In the genomic region with DNA sequence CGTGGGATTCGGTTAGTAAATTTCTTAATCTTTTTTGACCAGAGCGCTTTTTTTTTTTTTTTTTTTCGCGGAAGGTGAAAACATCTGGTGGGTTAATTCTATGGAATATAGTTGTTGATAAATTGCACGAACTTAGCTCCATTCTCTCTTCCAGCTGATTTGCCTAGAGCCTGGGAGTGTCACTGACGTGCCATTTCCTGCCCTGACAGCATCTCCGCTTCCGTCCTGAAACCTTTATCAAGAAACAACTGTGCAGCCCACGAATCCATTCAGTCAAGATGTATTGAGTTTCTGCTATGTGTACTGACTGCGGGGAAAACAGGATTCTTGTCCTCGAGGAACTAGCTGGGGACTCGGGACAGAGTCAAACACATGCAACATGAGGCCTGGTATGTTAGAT, we compare ENCODE assay signal across 15 cellular contexts. TPM values are rescaled to one million over a fixed set of nuclear protein-coding genes. Genes with fewer than 3 reads are reported as not detected.
DNase-seq lines count a peak whose midpoint lies in the region; ATAC-seq, FAIRE-seq and TF ChIP-seq lines count a peak whose summit lies in the region.
"Had no signal": no experiment of that assay in that cellular context is flagged by ENCODE, and none has a peak within 500 bp of the region (broad histone marks: within the 10 kb centered on the region; RNA-seq: fewer than 3 reads in every experiment).

No MANE protein-coding gene starts in this region.

- ATAC-seq in activated T-helper 17 cell treated with anti-CD3 and anti-CD28 coated beads, Interleukin-2, amount 50 U/mL, for 72 hours (replicated peaks) = no peak
- ATAC-seq: activated T-cell treated with anti-CD3 and anti-CD28 coated beads, Interleukin-2, amount 50 U/mL, for 72 hours had no signal

- peak overlapping the region; percentile 78 for H3K4me2 ChIP-seq in astrocyte (ENCODE audit: low read length)
- peak overlapping the region; percentile 69 for H3K4me2 ChIP-seq in skeletal muscle satellite cell (ENCODE audit: low read length)

- no peak overlapping the region for H3K27ac Mint-ChIP-seq in astrocyte (ENCODE audit: unreplicated experiment)
- H3K27ac Mint-ChIP-seq in activated T-helper 17 cell treated with anti-CD3 and anti-CD28 coated beads, Interleukin-2, amount 50 U/mL, for 72 hours = no peak overlapping the region
- H3K27ac Mint-ChIP-seq: activated T-cell treated with anti-CD3 and anti-CD28 coated beads, Interleukin-2, amount 50 U/mL, for 72 hours had no signal

- intact Hi-C loops in uterus (cut with DNase I; ENCODE audit: low total_unique reads) = no loop called here

- DNase-seq in DMS 273 (lab: John Stamatoyannopoulos, UW; ENCODE audit: unreplicated experiment) = peak; percentile 23
- no peak for DNase-seq in DMS 273 treated with DMSO at 0.1 percent for 48 hours (lab: John Stamatoyannopoulos, UW)
- no peak for DNase-seq in astrocyte (ENCODE audit: low read depth)
- DNase-seq in glomerular visceral epithelial cell (ENCODE audit: extremely low spot score) = peak; percentile 12
- DNase-seq in uterus = no peak
- no peak for DNase-seq in D341Med (ENCODE audit: low spot score)
- DNase-seq: activated T-cell treated with anti-CD3 and anti-CD28 coated beads, Interleukin-2, amount 50 U/mL, for 72 hours; COR-L47; effector CD4-positive, alpha-beta T cell had no signal

- H3K27ac ChIP-seq in astrocyte (ENCODE audit: low read depth, low read length) = peak overlapping the region; percentile 33
- no peak overlapping the region for H3K27ac ChIP-seq in uterus
- H3K27ac ChIP-seq: 22Rv1, neutrophil had no signal

- no peaks in the 10 kb centered on the region for H3K9me3 Mint-ChIP-seq in astrocyte (ENCODE audit: unreplicated experiment)
- H3K9me3 Mint-ChIP-seq in activated T-helper 17 cell treated with anti-CD3 and anti-CD28 coated beads, Interleukin-2, amount 50 U/mL, for 72 hours = no peaks in the 10 kb centered on the region
- H3K9me3 Mint-ChIP-seq: activated T-cell treated with anti-CD3 and anti-CD28 coated beads, Interleukin-2, amount 50 U/mL, for 72 hours had no signal

- TF ChIP-seq CTCF in astrocyte (IDR thresholded peaks at IDR 0.05; ENCODE audit: insufficient read depth, low read depth, low read length) (no peak), uterus (IDR thresholded peaks at IDR 0.05) (no peak)

- H3K36me3 ChIP-seq in astrocyte (ENCODE audit: insufficient read depth, low read length) (no peaks in the 10 kb centered on the region), skeletal muscle satellite cell (ENCODE audit: insufficient read depth, low read length) (no peaks in the 10 kb centered on the region), uterus (no peaks in the 10 kb centered on the region)
- H3K36me3 ChIP-seq: heart left ventricle, neutrophil had no signal

- no peaks in the 10 kb centered on the region for H3K36me3 Mint-ChIP-seq in astrocyte (ENCODE audit: low read depth, unreplicated experiment)
- H3K36me3 Mint-ChIP-seq in activated T-helper 17 cell treated with anti-CD3 and anti-CD28 coated beads, Interleukin-2, amount 50 U/mL, for 72 hours (ENCODE audit: low read depth) = no peaks in the 10 kb centered on the region

- peaks cover 13% of the 10 kb centered on the region for H3K4me1 ChIP-seq in astrocyte (ENCODE audit: insufficient read depth, low read length)
- peaks cover 22% of the 10 kb centered on the region for H3K4me1 ChIP-seq in skeletal muscle satellite cell (ENCODE audit: control insufficient read depth, insufficient read depth, low read length)
- no peaks in the 10 kb centered on the region for H3K4me1 ChIP-seq in uterus

- peaks cover 6% of the 10 kb centered on the region for H3K4me1 Mint-ChIP-seq in astrocyte (ENCODE audit: low read depth, unreplicated experiment)
- H3K4me1 Mint-ChIP-seq in activated T-helper 17 cell treated with anti-CD3 and anti-CD28 coated beads, Interleukin-2, amount 50 U/mL, for 72 hours = no peaks in the 10 kb centered on the region

- peaks cover 5% of the 10 kb centered on the region for H3K27me3 Mint-ChIP-seq in astrocyte (ENCODE audit: low read depth, unreplicated experiment)
- H3K27me3 Mint-ChIP-seq in activated T-helper 17 cell treated with anti-CD3 and anti-CD28 coated beads, Interleukin-2, amount 50 U/mL, for 72 hours = peaks cover 3% of the 10 kb centered on the region

- H3K4me3 ChIP-seq in astrocyte (ENCODE audit: insufficient read depth, low read depth, low read length) (no peak overlapping the region), skeletal muscle satellite cell (ENCODE audit: low read length) (peak overlapping the region; percentile 34), uterus (no peak overlapping the region)

- H3K4me3 Mint-ChIP-seq in astrocyte (ENCODE audit: unreplicated experiment) = no peak overlapping the region
- no peak overlapping the region for H3K4me3 Mint-ChIP-seq in activated T-helper 17 cell treated with anti-CD3 and anti-CD28 coated beads, Interleukin-2, amount 50 U/mL, for 72 hours
- H3K4me3 Mint-ChIP-seq: activated T-cell treated with anti-CD3 and anti-CD28 coated beads, Interleukin-2, amount 50 U/mL, for 72 hours had no signal

- H2AFZ ChIP-seq in astrocyte (ENCODE audit: low read depth, low read length) = no peak overlapping the region

- peaks cover 3% of the 10 kb centered on the region for H4K20me1 ChIP-seq in astrocyte (ENCODE audit: insufficient read depth, low read length)

- no peak for TF ChIP-seq POLR2A in uterus (IDR thresholded peaks at IDR 0.05)

- no peaks in the 10 kb centered on the region for H3K79me2 ChIP-seq in astrocyte (ENCODE audit: insufficient read depth, low read length)

- no peak overlapping the region for H3K9ac ChIP-seq in astrocyte (ENCODE audit: low read length)
- peak overlapping the region; percentile 60 for H3K9ac ChIP-seq in skeletal muscle satellite cell (ENCODE audit: low read depth, low read length)

- H3K27me3 ChIP-seq in astrocyte (ENCODE audit: insufficient read depth, low read length) (peaks cover 18% of the 10 kb centered on the region), skeletal muscle satellite cell (ENCODE audit: control insufficient read depth, insufficient read depth, low read length) (no peaks in the 10 kb centered on the region), uterus (no peaks in the 10 kb centered on the region)
- H3K27me3 ChIP-seq: neutrophil had no signal

- FAIRE-seq in astrocyte (lab: Jason Lieb, UNC) = peak; percentile 90

- no peaks in the 10 kb centered on the region for H3K9me3 ChIP-seq in astrocyte (ENCODE audit: insufficient read depth, low read depth, low read length)
- H3K9me3 ChIP-seq in skeletal muscle satellite cell (replicated peaks; ENCODE audit: low read length) = no peaks in the 10 kb centered on the region
- H3K9me3 ChIP-seq in uterus = no peaks in the 10 kb centered on the region
- H3K9me3 ChIP-seq: heart left ventricle, neutrophil had no signal

RNA-seq across cellular contexts. Expression of a gene that starts 59.5 kb away (rescaled TPM):
- not detected in 2 replicates for total RNA-seq in astrocyte
- not detected in 2 replicates for total RNA-seq in skeletal muscle satellite cell (2012; rRNA removed)
- total RNA-seq in uterus = under 1 TPM in 1 of 4 donors, not detected in 3; 0.21 TPM
- total RNA-seq in activated T-helper 17 cell treated with anti-CD3 and anti-CD28 coated beads, Interleukin-2, amount 50 U/mL, for 72 hours = under 1 TPM in 1 of 2 donors, not detected in 1; 0.16 TPM
- total RNA-seq: activated T-cell treated with anti-CD3 and anti-CD28 coated beads, Interleukin-2, amount 50 U/mL, for 72 hours; heart left ventricle; LHCN-M2 had no signal

Comparison
In these comparisons a context has a peak if more than half of its experiments do, and no peak if none do; other contexts are left out.
1. DNase-seq: peak in DMS 273 (single experiment) and glomerular visceral epithelial cell (single experiment); none in DMS 273 treated with DMSO at 0.1 percent for 48 hours (single experiment), astrocyte (single experiment), uterus (0 of 2) and D341Med (single experiment).